Comparison of ENCODE assay signal across 15 cellular contexts in genomic region chr5:14922456-14922855, GRCh38.
"Had no signal": no experiment of that assay in that cellular context is flagged by ENCODE, and none has a peak within 500 bp of the region (broad histone marks: within the 10 kb centered on the region; RNA-seq: fewer than 3 reads in every experiment).

No MANE protein-coding gene starts in this region.

- H3K9me3 Mint-ChIP-seq: activated B cell treated with CpG ODN at 0.5 μM for 24 hours; activated naive CD8-positive, alpha-beta T cell treated with anti-CD3 and anti-CD28 coated beads for 36 hours; immature natural killer cell; memory B cell; nephron; T-helper 1 cell treated with Interleukin-12 subunit alpha and Interleukin-12 subunit beta and Interleukin-4 antibody, amounts not matched to agents 30 μg/mL and 1 μg/mL, for 36 hours had no signal

- H3K27ac Mint-ChIP-seq: activated B cell treated with CpG ODN at 0.5 μM for 24 hours; activated naive CD8-positive, alpha-beta T cell treated with anti-CD3 and anti-CD28 coated beads for 36 hours; immature natural killer cell; memory B cell; nephron; T-helper 1 cell treated with Interleukin-12 subunit alpha and Interleukin-12 subunit beta and Interleukin-4 antibody, amounts not matched to agents 30 μg/mL and 1 μg/mL, for 36 hours had no signal

- H3K27ac ChIP-seq: breast epithelium, thyroid gland, uterus had no signal

- H3K36me3 ChIP-seq: breast epithelium, thyroid gland, uterus had no signal

- H3K9me3 ChIP-seq: breast epithelium, thyroid gland, uterus had no signal

- ATAC-seq: esophagus mucosa had no signal

- H3K4me3 ChIP-seq: breast epithelium, thyroid gland, uterus had no signal

- H3K4me3 Mint-ChIP-seq: activated B cell treated with CpG ODN at 0.5 μM for 24 hours; activated naive CD8-positive, alpha-beta T cell treated with anti-CD3 and anti-CD28 coated beads for 36 hours; immature natural killer cell; memory B cell; nephron; T-helper 1 cell treated with Interleukin-12 subunit alpha and Interleukin-12 subunit beta and Interleukin-4 antibody, amounts not matched to agents 30 μg/mL and 1 μg/mL, for 36 hours had no signal

- H3K36me3 Mint-ChIP-seq: activated naive CD8-positive, alpha-beta T cell treated with anti-CD3 and anti-CD28 coated beads for 36 hours; immature natural killer cell; memory B cell had no signal

- DNase-seq: activated B cell treated with CpG ODN at 0.5 μM for 24 hours; activated CD4-positive, alpha-beta T cell treated with anti-CD3 and anti-CD28 coated beads, Interleukin-2, amount 50 U/mL, for 1 hour; activated effector memory CD4-positive, alpha-beta T cell treated with anti-CD3 and anti-CD28 coated beads, Interleukin-2, amount 50 U/mL, for 16 hours; activated naive CD8-positive, alpha-beta T cell treated with anti-CD3 and anti-CD28 coated beads for 36 hours; glutamatergic neuron; immature natural killer cell; stimulated activated CD4-positive, alpha-beta T cell treated with anti-CD3 and anti-CD28 coated beads, Interleukin-15, amount 100 ng/mL, for 24 hours; stimulated activated CD4-positive, alpha-beta T cell treated with anti-CD3 and anti-CD28 coated beads, Interleukin-4, amount 100 ng/mL, for 24 hours; uterus had no signal

- H3K27me3 ChIP-seq: breast epithelium, thyroid gland, uterus had no signal

- H3K4me1 Mint-ChIP-seq: activated B cell treated with CpG ODN at 0.5 μM for 24 hours had no signal

- H3K4me1 ChIP-seq: thyroid gland, uterus had no signal
